17 cellular contexts compared by ENCODE assay signal in the genomic region with DNA sequence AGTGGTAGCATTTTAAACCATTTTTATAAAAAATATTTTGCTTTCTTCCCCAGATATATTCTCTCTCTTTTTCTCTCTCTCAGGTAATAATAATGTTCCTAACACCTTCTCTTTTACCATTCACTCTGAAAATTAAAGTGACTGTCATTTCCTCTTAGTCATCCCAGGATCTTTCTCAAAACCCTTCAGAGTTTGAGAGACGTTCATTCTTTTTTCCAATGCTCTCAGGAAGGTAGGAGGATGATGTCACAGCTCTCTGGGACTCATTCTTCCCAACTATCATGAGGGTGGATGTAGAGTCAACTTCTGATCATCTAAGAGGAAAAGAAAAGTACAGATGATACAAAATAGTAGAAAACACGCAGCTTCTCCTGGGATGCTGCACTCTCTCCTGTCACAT.
DNase-seq lines count a peak whose midpoint lies in the region; ATAC-seq and TF ChIP-seq lines count a peak whose summit lies in the region.
"Had no signal": no experiment of that assay in that cellular context is flagged by ENCODE, and none has a peak within 500 bp of the region (broad histone marks: within the 10 kb centered on the region; RNA-seq: fewer than 3 reads in every experiment).

No MANE protein-coding gene starts in this region.

- CTCF ChIA-PET in CD4-positive, alpha-beta T cell (lab: Charles Lee): no interaction called here

- peaks cover 8% of the 10 kb centered on the region for H3K79me2 ChIP-seq in GM23248 (ENCODE audit: insufficient read depth)

- no peak overlapping the region for H3K4me3 ChIP-seq in GM23248
- H3K4me3 ChIP-seq: dorsolateral prefrontal cortex, prostate gland, suprapubic skin had no signal

- H3K4me2 ChIP-seq in GM23248 (ENCODE audit: unreplicated experiment): no peak overlapping the region

- POLR2A ChIA-PET in CD4-positive, alpha-beta T cell (lab: Charles Lee): no interaction called here

- H3K9ac ChIP-seq in GM23248: no peak overlapping the region

- ATAC-seq in CD4-positive, alpha-beta T cell (ENCODE audit: poor library complexity): no peak
- ATAC-seq in HG03439 (IDR thresholded peaks at IDR 0.05; ENCODE audit: unreplicated experiment) (no peak), GM19351 (IDR thresholded peaks at IDR 0.05; ENCODE audit: unreplicated experiment) (no peak)
- ATAC-seq: left ventricle myocardium superior, Panc1 had no signal

- H3F3A ChIP-seq in GM23248 (ENCODE audit: insufficient read depth): peaks cover 13% of the 10 kb centered on the region; the same call in 1 of the 2 replicates

- intact Hi-C loops in CD4-positive, alpha-beta T cell (cut with DNase I, micrococcal nuclease): loop anchor here in 1 of 2 experiments (2.0 kb wide), 1 partner anchor 15 kb away; no protein-coding TSS in a partner anchor
- intact Hi-C loops in activated T-helper 2 cell treated with anti-CD3 and anti-CD28 coated beads, Interferon-gamma antibody, Interleukin-2, Interleukin-4, amounts not matched to agents 10 μg/mL and 5 μg/mL and 100 μg/mL, durations not matched to agents 14 hours and 24 hours and 36 hours (cut with micrococcal nuclease): loop anchor here (2.0 kb wide), 1 partner anchor 29 kb away; no protein-coding TSS in a partner anchor

- H3K36me3 ChIP-seq in GM23248 (ENCODE audit: low read depth): no peaks in the 10 kb centered on the region
- H3K36me3 ChIP-seq: prostate gland, suprapubic skin had no signal

- H3K4me1 Mint-ChIP-seq in CD4-positive, alpha-beta T cell (ENCODE audit: low read depth): peaks cover 40% of the 10 kb centered on the region
- H3K4me1 Mint-ChIP-seq in activated T-helper 2 cell treated with anti-CD3 and anti-CD28 coated beads, Interferon-gamma antibody, Interleukin-2, Interleukin-4, amounts not matched to agents 10 μg/mL and 5 μg/mL and 100 μg/mL, durations not matched to agents 14 hours and 24 hours and 36 hours (ENCODE audit: low read depth): peaks cover 14% of the 10 kb centered on the region
- H3K4me1 Mint-ChIP-seq in progenitor cell of endocrine pancreas (ENCODE audit: low read depth): peaks cover 4% of the 10 kb centered on the region

- no peak overlapping the region for H3K4me3 Mint-ChIP-seq in CD4-positive, alpha-beta T cell
- H3K4me3 Mint-ChIP-seq in activated T-helper 2 cell treated with anti-CD3 and anti-CD28 coated beads, Interferon-gamma antibody, Interleukin-2, Interleukin-4, amounts not matched to agents 10 μg/mL and 5 μg/mL and 100 μg/mL, durations not matched to agents 14 hours and 24 hours and 36 hours (ENCODE audit: low read depth): no peak overlapping the region
- H3K4me3 Mint-ChIP-seq in progenitor cell of endocrine pancreas (ENCODE audit: low read depth): no peak overlapping the region
- H3K4me3 Mint-ChIP-seq: CD14-positive monocyte had no signal

- no peaks in the 10 kb centered on the region for H3K27me3 Mint-ChIP-seq in CD4-positive, alpha-beta T cell
- H3K27me3 Mint-ChIP-seq in activated T-helper 2 cell treated with anti-CD3 and anti-CD28 coated beads, Interferon-gamma antibody, Interleukin-2, Interleukin-4, amounts not matched to agents 10 μg/mL and 5 μg/mL and 100 μg/mL, durations not matched to agents 14 hours and 24 hours and 36 hours (ENCODE audit: low read depth): peaks cover 7% of the 10 kb centered on the region
- H3K27me3 Mint-ChIP-seq in progenitor cell of endocrine pancreas: peaks cover 56% of the 10 kb centered on the region

- DNase-seq in CD4-positive, alpha-beta T cell: no peak
- DNase-seq in GM23248 (peak; percentile 70), kidney tubule cell (ENCODE audit: low spot score) (peak; percentile 81), activated gamma-delta T cell treated with Interleukin-2 at 50 U/mL for 16 hours (no peak), progenitor cell of endocrine pancreas (ENCODE audit: low spot score, unreplicated experiment) (no peak)
- no peak for DNase-seq in activated T-helper 2 cell treated with anti-CD3 and anti-CD28 coated beads, Interferon-gamma antibody, Interleukin-2, Interleukin-4, amounts not matched to agents 10 μg/mL and 5 μg/mL and 100 μg/mL, durations not matched to agents 14 hours and 24 hours and 36 hours (ENCODE audit: low spot score)
- DNase-seq: activated CD4-positive, CD25-positive, alpha-beta regulatory T cell treated with anti-CD3 and anti-CD28 coated beads, Interleukin-2, amount 50 U/mL, for 72 hours; dorsolateral prefrontal cortex; left ventricle myocardium superior; NCI-H187 treated with DMSO at 0.1 percent for 48 hours; NCI-H526 had no signal

- no peak overlapping the region for H2AFZ ChIP-seq in GM23248

- no peaks in the 10 kb centered on the region for H3K9me3 Mint-ChIP-seq in CD4-positive, alpha-beta T cell
- no peaks in the 10 kb centered on the region for H3K9me3 Mint-ChIP-seq in activated T-helper 2 cell treated with anti-CD3 and anti-CD28 coated beads, Interferon-gamma antibody, Interleukin-2, Interleukin-4, amounts not matched to agents 10 μg/mL and 5 μg/mL and 100 μg/mL, durations not matched to agents 14 hours and 24 hours and 36 hours
- H3K9me3 Mint-ChIP-seq in progenitor cell of endocrine pancreas (ENCODE audit: low read depth): no peaks in the 10 kb centered on the region
- H3K9me3 Mint-ChIP-seq: CD14-positive monocyte had no signal

- H4K20me1 ChIP-seq in GM23248 (ENCODE audit: insufficient read depth): no peaks in the 10 kb centered on the region

- H3K27ac Mint-ChIP-seq in CD4-positive, alpha-beta T cell: peak overlapping the region; percentile 41
- H3K27ac Mint-ChIP-seq in activated T-helper 2 cell treated with anti-CD3 and anti-CD28 coated beads, Interferon-gamma antibody, Interleukin-2, Interleukin-4, amounts not matched to agents 10 μg/mL and 5 μg/mL and 100 μg/mL, durations not matched to agents 14 hours and 24 hours and 36 hours: peak overlapping the region; percentile 42
- H3K27ac Mint-ChIP-seq in progenitor cell of endocrine pancreas: no peak overlapping the region
- H3K27ac Mint-ChIP-seq: CD14-positive monocyte had no signal

- no peaks in the 10 kb centered on the region for H3K9me3 ChIP-seq in CD4-positive, alpha-beta T cell (ENCODE audit: control insufficient read depth, low read length)
- no peaks in the 10 kb centered on the region for H3K9me3 ChIP-seq in GM23248 (ENCODE audit: low read depth)
- H3K9me3 ChIP-seq: prostate gland, suprapubic skin had no signal

- H3K36me3 Mint-ChIP-seq in CD4-positive, alpha-beta T cell (ENCODE audit: low read depth): peaks cover 67% of the 10 kb centered on the region
- H3K36me3 Mint-ChIP-seq in activated T-helper 2 cell treated with anti-CD3 and anti-CD28 coated beads, Interferon-gamma antibody, Interleukin-2, Interleukin-4, amounts not matched to agents 10 μg/mL and 5 μg/mL and 100 μg/mL, durations not matched to agents 14 hours and 24 hours and 36 hours (ENCODE audit: low read depth): peaks cover 8% of the 10 kb centered on the region
- no peaks in the 10 kb centered on the region for H3K36me3 Mint-ChIP-seq in progenitor cell of endocrine pancreas (ENCODE audit: insufficient read depth)

- TF ChIP-seq CTCF in CD4-positive, alpha-beta T cell (IDR thresholded peaks at IDR 0.05): no peak
- TF ChIP-seq CTCF in progenitor cell of endocrine pancreas (IDR thresholded peaks at IDR 0.05; ENCODE audit: unreplicated experiment): no peak

- H3K27me3 ChIP-seq in CD4-positive, alpha-beta T cell (ENCODE audit: control insufficient read depth, insufficient read depth, low read length): no peaks in the 10 kb centered on the region
- no peaks in the 10 kb centered on the region for H3K27me3 ChIP-seq in GM23248 (replicated peaks; ENCODE audit: insufficient read depth)
- H3K27me3 ChIP-seq: dorsolateral prefrontal cortex had no signal

- in situ Hi-C loops in GM23248 (cut with MboI): no loop called here

- 44 to 46% methylated on average over 2 of the region's 2 CpGs for WGBS in GM23248 (ENCODE audit: low coverage in 1 of 2, low lambda C conversion rate in 2 of 2, missing lambda C conversion rate in 2 of 2), 2 experiments

- no peak overlapping the region for H3K27ac ChIP-seq in CD4-positive, alpha-beta T cell (ENCODE audit: low read depth, low read length)
- no peak overlapping the region for H3K27ac ChIP-seq in GM23248
- H3K27ac ChIP-seq: dorsolateral prefrontal cortex, prostate gland, suprapubic skin had no signal

- peaks cover 18% of the 10 kb centered on the region for H3K4me1 ChIP-seq in GM23248 (ENCODE audit: insufficient read depth)
- H3K4me1 ChIP-seq: prostate gland had no signal

- H3K9me2 ChIP-seq in GM23248 (ENCODE audit: insufficient read depth): no peaks in the 10 kb centered on the region

Comparison
In these comparisons a context has a peak if more than half of its experiments do, and no peak if none do; other contexts are left out.
1. DNase-seq: peak in GM23248 (single experiment) and kidney tubule cell (single experiment); none in CD4-positive, alpha-beta T cell (0 of 10), activated T-helper 2 cell treated with anti-CD3 and anti-CD28 coated beads, Interferon-gamma antibody, Interleukin-2, Interleukin-4, amounts not matched to agents 10 μg/mL and 5 μg/mL and 100 μg/mL, durations not matched to agents 14 hours and 24 hours and 36 hours (single experiment), activated gamma-delta T cell treated with Interleukin-2 at 50 U/mL for 16 hours (single experiment) and progenitor cell of endocrine pancreas (single experiment).